1 cellular context compared by ENCODE assay signal in the genomic region with DNA sequence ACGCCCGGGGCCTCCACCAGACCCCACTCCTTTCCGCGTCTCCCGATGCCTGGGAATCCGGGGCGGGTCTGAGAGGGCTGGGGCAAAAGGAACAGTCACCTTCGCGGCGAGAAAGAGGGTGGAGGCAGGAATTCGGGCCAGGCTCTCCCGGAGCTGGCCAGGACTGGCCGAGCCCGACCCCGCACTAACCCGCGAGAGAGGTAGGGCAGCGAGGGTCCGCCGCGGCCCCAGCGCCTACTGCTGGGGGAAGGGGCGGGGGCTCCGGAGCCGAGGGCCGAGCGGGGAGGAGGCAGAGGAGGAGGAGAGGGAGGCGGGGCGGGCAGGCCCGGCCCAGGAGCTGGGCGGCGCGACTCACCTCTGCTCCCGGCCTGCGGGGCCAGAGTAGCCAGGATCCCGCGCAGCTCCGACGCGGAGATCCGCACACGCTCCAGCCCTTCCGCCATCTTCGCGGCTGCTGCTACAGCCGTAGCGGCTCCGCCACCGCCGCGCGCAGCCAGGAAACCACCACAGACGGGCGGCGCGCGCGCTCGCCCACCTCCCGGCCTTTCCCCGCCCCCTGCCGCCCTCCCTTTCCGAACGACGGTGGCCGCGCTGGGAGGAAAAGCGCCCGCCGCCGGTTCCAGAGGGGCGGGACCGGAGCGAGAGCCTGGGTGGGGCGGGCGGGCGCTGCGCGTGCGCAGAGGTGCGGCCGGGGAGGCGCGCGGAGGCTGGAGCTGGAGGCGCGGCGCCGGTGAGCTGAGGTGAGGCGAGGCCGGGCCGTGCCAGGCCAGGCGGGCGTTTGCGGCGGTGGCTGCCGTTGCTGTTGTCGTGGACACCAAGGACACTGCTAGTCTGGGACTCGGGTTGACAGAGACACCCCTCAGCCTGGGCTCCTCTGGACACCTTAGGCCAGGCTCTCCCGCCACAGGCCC.
TF ChIP-seq lines count a peak whose summit lies in the region.

A gene (minus strand): TSS at position 508 of the 911 bp plus-strand sequence. CDS start 65 bp downstream, at position 443.
A gene with protein sequence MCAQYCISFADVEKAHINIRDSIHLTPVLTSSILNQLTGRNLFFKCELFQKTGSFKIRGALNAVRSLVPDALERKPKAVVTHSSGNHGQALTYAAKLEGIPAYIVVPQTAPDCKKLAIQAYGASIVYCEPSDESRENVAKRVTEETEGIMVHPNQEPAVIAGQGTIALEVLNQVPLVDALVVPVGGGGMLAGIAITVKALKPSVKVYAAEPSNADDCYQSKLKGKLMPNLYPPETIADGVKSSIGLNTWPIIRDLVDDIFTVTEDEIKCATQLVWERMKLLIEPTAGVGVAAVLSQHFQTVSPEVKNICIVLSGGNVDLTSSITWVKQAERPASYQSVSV (plus strand): TSS at position 673 of the 911 bp plus-strand sequence. CDS start 11,611 bp downstream, outside the sequence.

TF ChIP-seq in HepG2, 621 proteins besides CTCF, POLR2A, EP300 and RAD21 (continued from another document and continues in another):
- TF ChIP-seq, protein P1, sequence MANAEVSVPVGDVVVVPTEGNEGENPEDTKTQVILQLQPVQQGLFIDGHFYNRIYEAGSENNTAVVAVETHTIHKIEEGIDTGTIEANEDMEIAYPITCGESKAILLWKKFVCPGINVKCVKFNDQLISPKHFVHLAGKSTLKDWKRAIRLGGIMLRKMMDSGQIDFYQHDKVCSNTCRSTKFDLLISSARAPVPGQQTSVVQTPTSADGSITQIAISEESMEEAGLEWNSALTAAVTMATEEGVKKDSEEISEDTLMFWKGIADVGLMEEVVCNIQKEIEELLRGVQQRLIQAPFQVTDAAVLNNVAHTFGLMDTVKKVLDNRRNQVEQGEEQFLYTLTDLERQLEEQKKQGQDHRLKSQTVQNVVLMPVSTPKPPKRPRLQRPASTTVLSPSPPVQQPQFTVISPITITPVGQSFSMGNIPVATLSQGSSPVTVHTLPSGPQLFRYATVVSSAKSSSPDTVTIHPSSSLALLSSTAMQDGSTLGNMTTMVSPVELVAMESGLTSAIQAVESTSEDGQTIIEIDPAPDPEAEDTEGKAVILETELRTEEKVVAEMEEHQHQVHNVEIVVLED (CRISPR knock-in tag; IDR thresholded peaks at IDR 0.05; ENCODE audit: borderline replicate concordance): peak; percentile 37; the same call in 1 of the 2 replicates
- no peak for TF ChIP-seq SP140L (CRISPR knock-in tag; IDR thresholded peaks at IDR 0.05; ENCODE audit: borderline replicate concordance)
- TF ChIP-seq FOXA3 (CRISPR knock-in tag; IDR thresholded peaks at IDR 0.05): peak; percentile 8; the same call in 1 of the 2 replicates
- TF ChIP-seq HIVEP1 (CRISPR knock-in tag; IDR thresholded peaks at IDR 0.05): no peak
- TF ChIP-seq ZNF317 (CRISPR knock-in tag; IDR thresholded peaks at IDR 0.05): no peak
- TF ChIP-seq, protein P2, sequence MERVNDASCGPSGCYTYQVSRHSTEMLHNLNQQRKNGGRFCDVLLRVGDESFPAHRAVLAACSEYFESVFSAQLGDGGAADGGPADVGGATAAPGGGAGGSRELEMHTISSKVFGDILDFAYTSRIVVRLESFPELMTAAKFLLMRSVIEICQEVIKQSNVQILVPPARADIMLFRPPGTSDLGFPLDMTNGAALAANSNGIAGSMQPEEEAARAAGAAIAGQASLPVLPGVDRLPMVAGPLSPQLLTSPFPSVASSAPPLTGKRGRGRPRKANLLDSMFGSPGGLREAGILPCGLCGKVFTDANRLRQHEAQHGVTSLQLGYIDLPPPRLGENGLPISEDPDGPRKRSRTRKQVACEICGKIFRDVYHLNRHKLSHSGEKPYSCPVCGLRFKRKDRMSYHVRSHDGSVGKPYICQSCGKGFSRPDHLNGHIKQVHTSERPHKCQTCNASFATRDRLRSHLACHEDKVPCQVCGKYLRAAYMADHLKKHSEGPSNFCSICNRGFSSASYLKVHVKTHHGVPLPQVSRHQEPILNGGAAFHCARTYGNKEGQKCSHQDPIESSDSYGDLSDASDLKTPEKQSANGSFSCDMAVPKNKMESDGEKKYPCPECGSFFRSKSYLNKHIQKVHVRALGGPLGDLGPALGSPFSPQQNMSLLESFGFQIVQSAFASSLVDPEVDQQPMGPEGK (CRISPR knock-in tag; IDR thresholded peaks at IDR 0.05): peak; percentile 85
- no peak for TF ChIP-seq ZFP36L1 (CRISPR knock-in tag; IDR thresholded peaks at IDR 0.05)
- TF ChIP-seq MED1 (CRISPR knock-in tag; IDR thresholded peaks at IDR 0.05): peak; percentile 41; the same call in 1 of the 2 replicates
- TF ChIP-seq, protein P3, sequence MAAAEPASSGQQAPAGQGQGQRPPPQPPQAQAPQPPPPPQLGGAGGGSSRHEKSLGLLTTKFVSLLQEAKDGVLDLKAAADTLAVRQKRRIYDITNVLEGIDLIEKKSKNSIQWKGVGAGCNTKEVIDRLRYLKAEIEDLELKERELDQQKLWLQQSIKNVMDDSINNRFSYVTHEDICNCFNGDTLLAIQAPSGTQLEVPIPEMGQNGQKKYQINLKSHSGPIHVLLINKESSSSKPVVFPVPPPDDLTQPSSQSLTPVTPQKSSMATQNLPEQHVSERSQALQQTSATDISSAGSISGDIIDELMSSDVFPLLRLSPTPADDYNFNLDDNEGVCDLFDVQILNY (CRISPR knock-in tag; conservative IDR thresholded peaks at IDR 0.05): peak; percentile 67; the same call in 1 of the 2 replicates
- 0 out of 2 replicates have a peak, but pooled peaks have one; percentile 36 for TF ChIP-seq ZNF629 (CRISPR knock-in tag; conservative IDR thresholded peaks at IDR 0.05)
- peak; percentile 53 for TF ChIP-seq HNRNPK (IDR thresholded peaks at IDR 0.05; ENCODE audit: low read depth, low read length, poor library complexity, severe bottlenecking)
- TF ChIP-seq ZNF670 (CRISPR knock-in tag; IDR thresholded peaks at IDR 0.05; ENCODE audit: borderline replicate concordance): no peak
- TF ChIP-seq YEATS2 (CRISPR knock-in tag; IDR thresholded peaks at IDR 0.05; ENCODE audit: borderline replicate concordance): peak; percentile 47; the same call in 1 of the 2 replicates
- no peak for TF ChIP-seq ZFP90 (CRISPR knock-in tag; IDR thresholded peaks at IDR 0.05; ENCODE audit: borderline replicate concordance)
- TF ChIP-seq ZNF558 (CRISPR knock-in tag; IDR thresholded peaks at IDR 0.05; ENCODE audit: borderline replicate concordance): no peak; the same call in 1 of the 2 replicates
- peak; percentile 79 for TF ChIP-seq KAT8 (CRISPR knock-in tag; IDR thresholded peaks at IDR 0.05)
- TF ChIP-seq ETV6 (CRISPR knock-in tag; conservative IDR thresholded peaks at IDR 0.05): no peak; the same call in 1 of the 2 replicates
- no peak for TF ChIP-seq JUND (CRISPR knock-in tag; IDR thresholded peaks at IDR 0.05)
- no peak for TF ChIP-seq FOXA1 (IDR thresholded peaks at IDR 0.05)
- TF ChIP-seq FOXA1 (CRISPR knock-in tag; IDR thresholded peaks at IDR 0.05): no peak
- no peak for TF ChIP-seq NR2F1 (CRISPR knock-in tag; IDR thresholded peaks at IDR 0.05)
- TF ChIP-seq, protein P4, sequence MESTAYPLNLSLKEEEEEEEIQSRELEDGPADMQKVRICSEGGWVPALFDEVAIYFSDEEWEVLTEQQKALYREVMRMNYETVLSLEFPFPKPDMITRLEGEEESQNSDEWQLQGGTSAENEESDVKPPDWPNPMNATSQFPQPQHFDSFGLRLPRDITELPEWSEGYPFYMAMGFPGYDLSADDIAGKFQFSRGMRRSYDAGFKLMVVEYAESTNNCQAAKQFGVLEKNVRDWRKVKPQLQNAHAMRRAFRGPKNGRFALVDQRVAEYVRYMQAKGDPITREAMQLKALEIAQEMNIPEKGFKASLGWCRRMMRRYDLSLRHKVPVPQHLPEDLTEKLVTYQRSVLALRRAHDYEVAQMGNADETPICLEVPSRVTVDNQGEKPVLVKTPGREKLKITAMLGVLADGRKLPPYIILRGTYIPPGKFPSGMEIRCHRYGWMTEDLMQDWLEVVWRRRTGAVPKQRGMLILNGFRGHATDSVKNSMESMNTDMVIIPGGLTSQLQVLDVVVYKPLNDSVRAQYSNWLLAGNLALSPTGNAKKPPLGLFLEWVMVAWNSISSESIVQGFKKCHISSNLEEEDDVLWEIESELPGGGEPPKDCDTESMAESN (CRISPR knock-in tag; conservative IDR thresholded peaks at IDR 0.05): peak; percentile 18; the same call in 1 of the 2 replicates
- TF ChIP-seq, protein P5, sequence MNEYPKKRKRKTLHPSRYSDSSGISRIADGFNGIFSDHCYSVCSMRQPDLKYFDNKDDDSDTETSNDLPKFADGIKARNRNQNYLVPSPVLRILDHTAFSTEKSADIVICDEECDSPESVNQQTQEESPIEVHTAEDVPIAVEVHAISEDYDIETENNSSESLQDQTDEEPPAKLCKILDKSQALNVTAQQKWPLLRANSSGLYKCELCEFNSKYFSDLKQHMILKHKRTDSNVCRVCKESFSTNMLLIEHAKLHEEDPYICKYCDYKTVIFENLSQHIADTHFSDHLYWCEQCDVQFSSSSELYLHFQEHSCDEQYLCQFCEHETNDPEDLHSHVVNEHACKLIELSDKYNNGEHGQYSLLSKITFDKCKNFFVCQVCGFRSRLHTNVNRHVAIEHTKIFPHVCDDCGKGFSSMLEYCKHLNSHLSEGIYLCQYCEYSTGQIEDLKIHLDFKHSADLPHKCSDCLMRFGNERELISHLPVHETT (CRISPR knock-in tag; conservative IDR thresholded peaks at IDR 0.05): no peak
- TF ChIP-seq, protein P6, sequence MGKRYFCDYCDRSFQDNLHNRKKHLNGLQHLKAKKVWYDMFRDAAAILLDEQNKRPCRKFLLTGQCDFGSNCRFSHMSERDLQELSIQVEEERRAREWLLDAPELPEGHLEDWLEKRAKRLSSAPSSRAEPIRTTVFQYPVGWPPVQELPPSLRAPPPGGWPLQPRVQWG (CRISPR knock-in tag; IDR thresholded peaks at IDR 0.05; ENCODE audit: borderline replicate concordance, low read depth): no peak
- no peak for TF ChIP-seq ZNF496 (CRISPR knock-in tag; IDR thresholded peaks at IDR 0.05; ENCODE audit: insufficient replicate concordance)
- TF ChIP-seq TRIM24 (CRISPR knock-in tag; IDR thresholded peaks at IDR 0.05): no peak
- no peak for TF ChIP-seq SP1 (IDR thresholded peaks at IDR 0.05)
- TF ChIP-seq SP1 (CRISPR knock-in tag; IDR thresholded peaks at IDR 0.05): peak; percentile 73
- TF ChIP-seq ZNF564 (CRISPR knock-in tag; IDR thresholded peaks at IDR 0.05): peak; percentile 90
- TF ChIP-seq CBFB (CRISPR knock-in tag; IDR thresholded peaks at IDR 0.05): peak; percentile 79
- TF ChIP-seq NFYB (CRISPR knock-in tag; IDR thresholded peaks at IDR 0.05): no peak
- TF ChIP-seq, protein P7, sequence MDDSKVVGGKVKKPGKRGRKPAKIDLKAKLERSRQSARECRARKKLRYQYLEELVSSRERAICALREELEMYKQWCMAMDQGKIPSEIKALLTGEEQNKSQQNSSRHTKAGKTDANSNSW (CRISPR knock-in tag; IDR thresholded peaks at IDR 0.05; ENCODE audit: borderline replicate concordance): no peak
- TF ChIP-seq ZNF619 (CRISPR knock-in tag; IDR thresholded peaks at IDR 0.05): no peak
- 0 out of 2 replicates have a peak, but pooled peaks have one; percentile 47 for TF ChIP-seq SNAI1 (CRISPR knock-in tag; IDR thresholded peaks at IDR 0.05; ENCODE audit: borderline replicate concordance)
- TF ChIP-seq ZSCAN22 (CRISPR knock-in tag; IDR thresholded peaks at IDR 0.05): no peak
- TF ChIP-seq, protein P8, sequence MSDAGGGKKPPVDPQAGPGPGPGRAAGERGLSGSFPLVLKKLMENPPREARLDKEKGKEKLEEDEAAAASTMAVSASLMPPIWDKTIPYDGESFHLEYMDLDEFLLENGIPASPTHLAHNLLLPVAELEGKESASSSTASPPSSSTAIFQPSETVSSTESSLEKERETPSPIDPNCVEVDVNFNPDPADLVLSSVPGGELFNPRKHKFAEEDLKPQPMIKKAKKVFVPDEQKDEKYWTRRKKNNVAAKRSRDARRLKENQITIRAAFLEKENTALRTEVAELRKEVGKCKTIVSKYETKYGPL (CRISPR knock-in tag; IDR thresholded peaks at IDR 0.05): no peak
- TF ChIP-seq PHF8 (CRISPR knock-in tag; IDR thresholded peaks at IDR 0.05): peak; percentile 92
- TF ChIP-seq NFKBIZ (CRISPR knock-in tag; IDR thresholded peaks at IDR 0.05): no peak
- no peak for TF ChIP-seq ZKSCAN5 (CRISPR knock-in tag; IDR thresholded peaks at IDR 0.05)
- peak; percentile 9; the same call in 1 of the 2 replicates for TF ChIP-seq FOXO1 (CRISPR knock-in tag; IDR thresholded peaks at IDR 0.05)
- TF ChIP-seq NRL (CRISPR knock-in tag; IDR thresholded peaks at IDR 0.05; ENCODE audit: borderline replicate concordance): no peak
- TF ChIP-seq HOXA9 (CRISPR knock-in tag; IDR thresholded peaks at IDR 0.05; ENCODE audit: borderline replicate concordance): no peak
- no peak for TF ChIP-seq ZFP1 (CRISPR knock-in tag; IDR thresholded peaks at IDR 0.05)
- TF ChIP-seq, protein P9, sequence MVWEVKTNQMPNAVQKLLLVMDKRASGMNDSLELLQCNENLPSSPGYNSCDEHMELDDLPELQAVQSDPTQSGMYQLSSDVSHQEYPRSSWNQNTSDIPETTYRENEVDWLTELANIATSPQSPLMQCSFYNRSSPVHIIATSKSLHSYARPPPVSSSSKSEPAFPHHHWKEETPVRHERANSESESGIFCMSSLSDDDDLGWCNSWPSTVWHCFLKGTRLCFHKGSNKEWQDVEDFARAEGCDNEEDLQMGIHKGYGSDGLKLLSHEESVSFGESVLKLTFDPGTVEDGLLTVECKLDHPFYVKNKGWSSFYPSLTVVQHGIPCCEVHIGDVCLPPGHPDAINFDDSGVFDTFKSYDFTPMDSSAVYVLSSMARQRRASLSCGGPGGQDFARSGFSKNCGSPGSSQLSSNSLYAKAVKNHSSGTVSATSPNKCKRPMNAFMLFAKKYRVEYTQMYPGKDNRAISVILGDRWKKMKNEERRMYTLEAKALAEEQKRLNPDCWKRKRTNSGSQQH (CRISPR knock-in tag; IDR thresholded peaks at IDR 0.05; ENCODE audit: low read depth): peak; percentile 80; the same call in 1 of the 2 replicates
- no peak for TF ChIP-seq SALL2 (CRISPR knock-in tag; IDR thresholded peaks at IDR 0.05)
- peak; percentile 66; the same call in 1 of the 2 replicates for TF ChIP-seq KAT7 (CRISPR knock-in tag; IDR thresholded peaks at IDR 0.05; ENCODE audit: borderline replicate concordance)
- no peak for TF ChIP-seq NFRKB (IDR thresholded peaks at IDR 0.05)
- TF ChIP-seq, protein P10, sequence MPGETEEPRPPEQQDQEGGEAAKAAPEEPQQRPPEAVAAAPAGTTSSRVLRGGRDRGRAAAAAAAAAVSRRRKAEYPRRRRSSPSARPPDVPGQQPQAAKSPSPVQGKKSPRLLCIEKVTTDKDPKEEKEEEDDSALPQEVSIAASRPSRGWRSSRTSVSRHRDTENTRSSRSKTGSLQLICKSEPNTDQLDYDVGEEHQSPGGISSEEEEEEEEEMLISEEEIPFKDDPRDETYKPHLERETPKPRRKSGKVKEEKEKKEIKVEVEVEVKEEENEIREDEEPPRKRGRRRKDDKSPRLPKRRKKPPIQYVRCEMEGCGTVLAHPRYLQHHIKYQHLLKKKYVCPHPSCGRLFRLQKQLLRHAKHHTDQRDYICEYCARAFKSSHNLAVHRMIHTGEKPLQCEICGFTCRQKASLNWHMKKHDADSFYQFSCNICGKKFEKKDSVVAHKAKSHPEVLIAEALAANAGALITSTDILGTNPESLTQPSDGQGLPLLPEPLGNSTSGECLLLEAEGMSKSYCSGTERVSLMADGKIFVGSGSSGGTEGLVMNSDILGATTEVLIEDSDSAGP (CRISPR knock-in tag; IDR thresholded peaks at IDR 0.05; ENCODE audit: borderline replicate concordance): peak; percentile 75
- TF ChIP-seq SRF (IDR thresholded peaks at IDR 0.05; ENCODE audit: low read depth, low read length): no peak
- TF ChIP-seq, protein P11, sequence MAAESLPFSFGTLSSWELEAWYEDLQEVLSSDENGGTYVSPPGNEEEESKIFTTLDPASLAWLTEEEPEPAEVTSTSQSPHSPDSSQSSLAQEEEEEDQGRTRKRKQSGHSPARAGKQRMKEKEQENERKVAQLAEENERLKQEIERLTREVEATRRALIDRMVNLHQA (CRISPR knock-in tag; IDR thresholded peaks at IDR 0.05): no peak
